Comparison of ENCODE assay signal across 24 cellular contexts in genomic region chr7:299169-299568, GRCh38. TPM values are rescaled to one million over a fixed set of nuclear protein-coding genes. Genes with fewer than 3 reads are reported as not detected.
"Had no signal": no experiment of that assay in that cellular context is flagged by ENCODE, and none has a peak within 500 bp of the region (broad histone marks: within the 10 kb centered on the region; RNA-seq: fewer than 3 reads in every experiment).

No MANE protein-coding gene starts in this region.

- H3K27ac ChIP-seq: adrenal gland, breast epithelium had no signal

- H3K4me1 ChIP-seq: adrenal gland, breast epithelium had no signal

- DNase-seq: activated CD4-positive, alpha-beta T cell treated with anti-CD3 and anti-CD28 coated beads for 48 hours; activated CD4-positive, alpha-beta T cell treated with anti-CD3 and anti-CD28 coated beads, Interleukin-2, amount 50 U/mL, for 4 hours; activated CD4-positive, CD25-positive, alpha-beta regulatory T cell treated with anti-CD3 and anti-CD28 coated beads, Interleukin-2, amount 50 U/mL, for 72 hours; activated CD8-positive, alpha-beta memory T cell treated with anti-CD3 and anti-CD28 coated beads, Interleukin-2, amount 10 ng/mL, durations not matched to agents 7 days and 5 days; activated gamma-delta T cell; activated naive CD4-positive, alpha-beta T cell treated with anti-CD3 and anti-CD28 coated beads for 36 hours; activated T-cell treated with anti-CD3 and anti-CD28 coated beads, Interleukin-2, amount 50 U/mL, for 24 hours; adrenal gland; aorta; KG1; NCI-H1048; NCI-H146; NCI-H187 treated with DMSO at 0.1 percent for 48 hours; NCI-H2081 treated with DMSO at 0.1 percent for 48 hours; NCI-H446; NCI-H524; SHP77 treated with DMSO at 0.1 percent for 48 hours had no signal

- ATAC-seq: activated CD8-positive, alpha-beta memory T cell treated with anti-CD3 and anti-CD28 coated beads, Interleukin-2, amount 10 ng/mL, durations not matched to agents 7 days and 5 days had no signal

- H3K27me3 Mint-ChIP-seq: activated CD8-positive, alpha-beta memory T cell treated with anti-CD3 and anti-CD28 coated beads, Interleukin-2, amount 10 ng/mL, durations not matched to agents 7 days and 5 days had no signal

- H3K4me3 ChIP-seq: adrenal gland, breast epithelium had no signal

- H3K4me3 Mint-ChIP-seq: activated CD8-positive, alpha-beta memory T cell treated with anti-CD3 and anti-CD28 coated beads, Interleukin-2, amount 10 ng/mL, durations not matched to agents 7 days and 5 days; activated naive CD4-positive, alpha-beta T cell treated with anti-CD3 and anti-CD28 coated beads for 36 hours; activated naive CD8-positive, alpha-beta T cell; activated T-cell treated with anti-CD3 and anti-CD28 coated beads, Interleukin-2, amount 50 U/mL, for 24 hours; activated T-helper 1 cell treated with anti-CD3 and anti-CD28 coated beads, Interleukin-12 subunit alpha, Interleukin-12 subunit beta, Interleukin-2, Interleukin-4 antibody, amounts not matched to agents 30 ng/mL and 10 ng/mL and 1 ng/mL, durations not matched to agents 14 hours and 24 hours and 36 hours; T-helper 1 cell treated with Interleukin-12 subunit alpha and Interleukin-12 subunit beta and Interleukin-4 antibody, amounts not matched to agents 30 μg/mL and 1 μg/mL, for 36 hours had no signal

- H3K36me3 ChIP-seq: adrenal gland, breast epithelium had no signal

- H3K9me3 ChIP-seq: adrenal gland, breast epithelium had no signal

- H3K4me1 Mint-ChIP-seq: activated CD8-positive, alpha-beta memory T cell treated with anti-CD3 and anti-CD28 coated beads, Interleukin-2, amount 10 ng/mL, durations not matched to agents 7 days and 5 days had no signal

- H3K36me3 Mint-ChIP-seq: activated CD8-positive, alpha-beta memory T cell treated with anti-CD3 and anti-CD28 coated beads, Interleukin-2, amount 10 ng/mL, durations not matched to agents 7 days and 5 days; activated naive CD8-positive, alpha-beta T cell had no signal

- H3K9me3 Mint-ChIP-seq: activated naive CD4-positive, alpha-beta T cell treated with anti-CD3 and anti-CD28 coated beads for 36 hours; activated T-cell treated with anti-CD3 and anti-CD28 coated beads, Interleukin-2, amount 50 U/mL, for 24 hours; activated T-helper 1 cell treated with anti-CD3 and anti-CD28 coated beads, Interleukin-12 subunit alpha, Interleukin-12 subunit beta, Interleukin-2, Interleukin-4 antibody, amounts not matched to agents 30 ng/mL and 10 ng/mL and 1 ng/mL, durations not matched to agents 14 hours and 24 hours and 36 hours; T-helper 1 cell treated with Interleukin-12 subunit alpha and Interleukin-12 subunit beta and Interleukin-4 antibody, amounts not matched to agents 30 μg/mL and 1 μg/mL, for 36 hours had no signal

- H3K27ac Mint-ChIP-seq: activated CD8-positive, alpha-beta memory T cell treated with anti-CD3 and anti-CD28 coated beads, Interleukin-2, amount 10 ng/mL, durations not matched to agents 7 days and 5 days; activated naive CD4-positive, alpha-beta T cell treated with anti-CD3 and anti-CD28 coated beads for 36 hours; activated naive CD8-positive, alpha-beta T cell; activated T-cell treated with anti-CD3 and anti-CD28 coated beads, Interleukin-2, amount 50 U/mL, for 24 hours; activated T-helper 1 cell treated with anti-CD3 and anti-CD28 coated beads, Interleukin-12 subunit alpha, Interleukin-12 subunit beta, Interleukin-2, Interleukin-4 antibody, amounts not matched to agents 30 ng/mL and 10 ng/mL and 1 ng/mL, durations not matched to agents 14 hours and 24 hours and 36 hours; T-helper 1 cell treated with Interleukin-12 subunit alpha and Interleukin-12 subunit beta and Interleukin-4 antibody, amounts not matched to agents 30 μg/mL and 1 μg/mL, for 36 hours had no signal

RNA-seq across cellular contexts. Expression of gene FOXL3, which starts 9.2 kb away (rescaled TPM):
- total RNA-seq: activated CD8-positive, alpha-beta memory T cell treated with anti-CD3 and anti-CD28 coated beads, Interleukin-2, amount 10 ng/mL, durations not matched to agents 7 days and 5 days; activated naive CD4-positive, alpha-beta T cell treated with anti-CD3 and anti-CD28 coated beads for 36 hours; activated T-helper 1 cell treated with anti-CD3 and anti-CD28 coated beads, Interleukin-12 subunit alpha, Interleukin-12 subunit beta, Interleukin-2, Interleukin-4 antibody, amounts not matched to agents 30 ng/mL and 10 ng/mL and 1 ng/mL, durations not matched to agents 14 hours and 24 hours and 36 hours; adrenal gland; aorta; breast epithelium; LHCN-M2; M059J; SK-MEL-5 had no signal
- polyA plus RNA-seq: adrenal gland, aorta had no signal
